Comparison of ENCODE assay signal across 2 cellular contexts in the genomic region with DNA sequence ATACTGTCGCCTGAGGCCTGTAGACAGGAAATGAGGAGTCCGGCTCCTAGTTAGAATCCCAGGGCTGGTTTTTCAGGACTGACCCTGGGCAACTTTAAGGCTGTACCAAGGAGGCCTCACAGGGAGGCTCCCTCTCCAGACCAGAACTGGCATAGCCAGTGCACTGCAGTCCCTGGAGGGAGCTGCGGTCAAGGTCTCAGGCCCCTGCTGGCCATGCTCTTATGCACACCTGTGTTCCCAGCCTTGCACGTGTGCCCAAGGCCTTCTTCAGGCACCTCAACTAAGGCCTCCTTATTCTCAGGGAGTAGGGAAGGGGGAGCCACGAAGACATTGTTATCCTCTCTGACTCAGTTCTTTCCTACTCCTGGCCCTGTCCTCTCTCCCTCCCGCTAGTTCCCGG.
TF ChIP-seq lines count a peak whose summit lies in the region.

No MANE protein-coding gene starts in this region.

TF ChIP-seq in K562, 482 proteins besides CTCF, POLR2A, EP300 and RAD21 (continues in another document):
- TF ChIP-seq ELK1 (CRISPR knock-in tag; IDR thresholded peaks at IDR 0.05): no peak
- no peak for TF ChIP-seq CAMTA2 (CRISPR knock-in tag; conservative IDR thresholded peaks at IDR 0.05)
- TF ChIP-seq ZNF121 (CRISPR knock-in tag; conservative IDR thresholded peaks at IDR 0.05): no peak
- TF ChIP-seq ZFP36 (IDR thresholded peaks at IDR 0.05; ENCODE audit: low read depth, low read length, partially characterized antibody): no peak
- TF ChIP-seq, protein P1, sequence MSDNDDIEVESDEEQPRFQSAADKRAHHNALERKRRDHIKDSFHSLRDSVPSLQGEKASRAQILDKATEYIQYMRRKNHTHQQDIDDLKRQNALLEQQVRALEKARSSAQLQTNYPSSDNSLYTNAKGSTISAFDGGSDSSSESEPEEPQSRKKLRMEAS (CRISPR knock-in tag; IDR thresholded peaks at IDR 0.05): 0 out of 2 replicates have a peak, but pooled peaks have one; percentile 21
- TF ChIP-seq SMAD2 (IDR thresholded peaks at IDR 0.05; ENCODE audit: low read depth, low read length): no peak
- TF ChIP-seq SRSF7 (optimal IDR thresholded peaks at IDR 0.05; ENCODE audit: low read depth, low read length): no peak
- no peak for TF ChIP-seq RCOR1 (IDR thresholded peaks at IDR 0.05; ENCODE audit: borderline replicate concordance in 1 of 2, low read depth in 2 of 2, low read length in 2 of 2)
- TF ChIP-seq TCF15 (CRISPR knock-in tag; IDR thresholded peaks at IDR 0.05): no peak
- no peak for TF ChIP-seq ZNF239 (CRISPR knock-in tag; IDR thresholded peaks at IDR 0.05)
- TF ChIP-seq ILK (tag; IDR thresholded peaks at IDR 0.05; ENCODE audit: borderline replicate concordance, low read depth): no peak
- no peak for TF ChIP-seq ETV1 (tag; conservative IDR thresholded peaks at IDR 0.05; ENCODE audit: low read depth)
- no peak for TF ChIP-seq EP400 (IDR thresholded peaks at IDR 0.05)
- TF ChIP-seq SAFB (IDR thresholded peaks at IDR 0.05; ENCODE audit: borderline replicate concordance, low read depth, low read length): no peak
- TF ChIP-seq KDM4B (IDR thresholded peaks at IDR 0.05; ENCODE audit: borderline replicate concordance in 2 of 2, low read depth in 1 of 2): no peak
- TF ChIP-seq WHSC1 (IDR thresholded peaks at IDR 0.05; ENCODE audit: low read length): no peak
- 0 out of 2 replicates have a peak, but pooled peaks have one; percentile 41 for TF ChIP-seq ZNF311 (CRISPR knock-in tag; IDR thresholded peaks at IDR 0.05)
- TF ChIP-seq ZNF780A (CRISPR knock-in tag; IDR thresholded peaks at IDR 0.05): no peak
- no peak for TF ChIP-seq TSHZ1 (CRISPR knock-in tag; IDR thresholded peaks at IDR 0.05)

TF ChIP-seq in SK-N-SH, 30 proteins besides CTCF, POLR2A, EP300 and RAD21:
- no peak for TF ChIP-seq RFX5 (IDR thresholded peaks at IDR 0.05; ENCODE audit: low read length)
- no peak for TF ChIP-seq EZH2phosphoT487 (IDR thresholded peaks at IDR 0.05; ENCODE audit: borderline replicate concordance, low read depth)
- TF ChIP-seq SIN3A (IDR thresholded peaks at IDR 0.05; ENCODE audit: borderline replicate concordance, low read depth, low read length): no peak
- TF ChIP-seq TAF1 (IDR thresholded peaks at IDR 0.05; ENCODE audit: borderline replicate concordance, low read depth, low read length): no peak
- TF ChIP-seq CHD2 (IDR thresholded peaks at IDR 0.05; ENCODE audit: low read length, partially characterized antibody): no peak
- no peak for TF ChIP-seq JUND (IDR thresholded peaks at IDR 0.05)
- no peak for TF ChIP-seq NRF1 (IDR thresholded peaks at IDR 0.05; ENCODE audit: low read depth, low read length)
- no peak for TF ChIP-seq NFIC (IDR thresholded peaks at IDR 0.05; ENCODE audit: borderline replicate concordance)
- TF ChIP-seq, protein P2, sequence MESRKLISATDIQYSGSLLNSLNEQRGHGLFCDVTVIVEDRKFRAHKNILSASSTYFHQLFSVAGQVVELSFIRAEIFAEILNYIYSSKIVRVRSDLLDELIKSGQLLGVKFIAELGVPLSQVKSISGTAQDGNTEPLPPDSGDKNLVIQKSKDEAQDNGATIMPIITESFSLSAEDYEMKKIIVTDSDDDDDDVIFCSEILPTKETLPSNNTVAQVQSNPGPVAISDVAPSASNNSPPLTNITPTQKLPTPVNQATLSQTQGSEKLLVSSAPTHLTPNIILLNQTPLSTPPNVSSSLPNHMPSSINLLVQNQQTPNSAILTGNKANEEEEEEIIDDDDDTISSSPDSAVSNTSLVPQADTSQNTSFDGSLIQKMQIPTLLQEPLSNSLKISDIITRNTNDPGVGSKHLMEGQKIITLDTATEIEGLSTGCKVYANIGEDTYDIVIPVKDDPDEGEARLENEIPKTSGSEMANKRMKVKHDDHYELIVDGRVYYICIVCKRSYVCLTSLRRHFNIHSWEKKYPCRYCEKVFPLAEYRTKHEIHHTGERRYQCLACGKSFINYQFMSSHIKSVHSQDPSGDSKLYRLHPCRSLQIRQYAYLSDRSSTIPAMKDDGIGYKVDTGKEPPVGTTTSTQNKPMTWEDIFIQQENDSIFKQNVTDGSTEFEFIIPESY (IDR thresholded peaks at IDR 0.05; ENCODE audit: borderline replicate concordance, low read depth): no peak
- no peak for TF ChIP-seq ELF1 (IDR thresholded peaks at IDR 0.05)
- TF ChIP-seq, protein P3, sequence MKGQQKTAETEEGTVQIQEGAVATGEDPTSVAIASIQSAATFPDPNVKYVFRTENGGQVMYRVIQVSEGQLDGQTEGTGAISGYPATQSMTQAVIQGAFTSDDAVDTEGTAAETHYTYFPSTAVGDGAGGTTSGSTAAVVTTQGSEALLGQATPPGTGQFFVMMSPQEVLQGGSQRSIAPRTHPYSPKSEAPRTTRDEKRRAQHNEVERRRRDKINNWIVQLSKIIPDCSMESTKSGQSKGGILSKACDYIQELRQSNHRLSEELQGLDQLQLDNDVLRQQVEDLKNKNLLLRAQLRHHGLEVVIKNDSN (IDR thresholded peaks at IDR 0.05; ENCODE audit: borderline replicate concordance, low read depth): no peak
- TF ChIP-seq RCOR1 (IDR thresholded peaks at IDR 0.05; ENCODE audit: low read length): no peak
- no peak for TF ChIP-seq RXRA (IDR thresholded peaks at IDR 0.05; ENCODE audit: borderline replicate concordance, low read depth)
